In the genomic region with DNA sequence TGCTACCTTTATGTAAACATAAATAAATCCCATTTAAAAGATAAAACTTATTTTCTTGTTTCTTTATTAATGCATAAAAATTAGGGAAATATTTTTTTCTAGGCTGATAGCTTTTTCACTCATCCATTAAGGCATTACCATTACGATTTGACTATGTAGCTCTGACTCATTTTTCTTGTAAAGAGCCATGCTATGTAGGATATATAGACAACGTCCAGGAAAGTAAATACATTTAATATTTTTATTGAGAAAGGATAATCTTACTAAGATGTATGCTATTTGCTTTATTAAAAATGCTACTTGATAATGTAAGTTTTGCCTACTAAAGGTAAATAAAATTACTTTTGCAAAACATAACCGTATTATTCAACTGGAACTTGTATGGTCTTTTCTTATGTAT, we compare ENCODE assay signal across 26 cellular contexts.
"Had no signal": no experiment of that assay in that cellular context is flagged by ENCODE, and none has a peak within 500 bp of the region (broad histone marks: within the 10 kb centered on the region; RNA-seq: fewer than 3 reads in every experiment).

No MANE protein-coding gene starts in this region.

- H3K27me3 ChIP-seq: stomach, suprapubic skin, testis, thyroid gland, tibial artery, tibial nerve, transverse colon, upper lobe of left lung, uterus, vagina had no signal

- DNase-seq: stimulated activated CD4-positive, alpha-beta T cell treated with anti-CD3 and anti-CD28 coated beads, Interleukin-2, amount 100 ng/mL, for 48 hours; stimulated activated CD4-positive, alpha-beta T cell treated with anti-CD3 and anti-CD28 coated beads, Interleukin-4, amount 100 ng/mL, for 1 hour; stimulated activated CD4-positive, alpha-beta T cell treated with anti-CD3 and anti-CD28 coated beads, Interleukin-4, amount 100 ng/mL, for 24 hours; stimulated activated CD4-positive, alpha-beta T cell treated with anti-CD3 and anti-CD28 coated beads, Interleukin-4, amount 100 ng/mL, for 4 hours; stimulated activated CD8-positive, alpha-beta memory T cell treated with anti-CD3 and anti-CD28 coated beads, Interleukin-4, amount 100 ng/mL, for 48 hours; stimulated activated naive B cell treated with anti-CD40 and anti-IgM and Interleukin-4, amounts not matched to agents 10 μg/mL and 1 μg/mL and 100 μg/mL, for 72 hours; stimulated activated naive CD4-positive, alpha-beta T cell; stimulated activated naive CD4-positive, alpha-beta T cell treated with Interleukin-2 at 50 U/mL for 16 hours; stimulated activated naive CD8-positive, alpha-beta T cell treated with anti-CD3 and anti-CD28 coated beads, Interleukin-15, amount 100 ng/mL, for 72 hours; stimulated activated naive CD8-positive, alpha-beta T cell treated with anti-CD3 and anti-CD28 coated beads, Interleukin-15, Interleukin-2, amounts not matched to agents 100 U/mL and 50 U/mL, for 24 hours; stomach; substantia nigra; testis; thyroid gland; tibial artery; transverse colon; trophoblast cell; upper lobe of left lung; uterus had no signal

- H3K36me3 ChIP-seq: stomach, suprapubic skin, thoracic aorta, thyroid gland, transverse colon, upper lobe of left lung, uterus, vagina had no signal

- H3K4me1 ChIP-seq: stomach, suprapubic skin, testis, thyroid gland, tibial artery, tibial nerve, transverse colon, uterus, vagina had no signal

- H3K27ac ChIP-seq: stomach, suprapubic skin, testis, thoracic aorta, thyroid gland, tibial artery, tibial nerve, transverse colon, upper lobe of left lung, uterus, vagina had no signal

- ATAC-seq: stimulated activated effector memory CD8-positive, alpha-beta T cell treated with anti-CD3 and anti-CD28 coated beads, Interleukin-12 subunit alpha, Interleukin-12 subunit beta, amount 100 ng/mL, for 72 hours; stimulated activated memory B cell treated with anti-CD40 and anti-IgM and Interleukin-4, amounts not matched to agents 10 μg/mL and 1 μg/mL and 100 μg/mL, for 72 hours; stimulated activated naive B cell treated with anti-CD40 and anti-IgM and Interleukin-4, amounts not matched to agents 10 μg/mL and 1 μg/mL and 100 μg/mL, for 72 hours; stimulated activated naive CD8-positive, alpha-beta T cell treated with anti-CD3 and anti-CD28 coated beads, Interleukin-15, amount 100 ng/mL, for 72 hours; stimulated activated naive CD8-positive, alpha-beta T cell treated with anti-CD3 and anti-CD28 coated beads, Interleukin-15, Interleukin-2, amounts not matched to agents 100 U/mL and 50 U/mL, for 24 hours had no signal

- H3K9me3 ChIP-seq: testis, thyroid gland, uterus, vagina had no signal

- FAIRE-seq: urothelium cell line had no signal

- H3K4me3 ChIP-seq: stomach, suprapubic skin, testis, thoracic aorta, thyroid gland, tibial artery, tibial nerve, transverse colon, upper lobe of left lung, uterus, vagina had no signal
